In the genomic region with DNA sequence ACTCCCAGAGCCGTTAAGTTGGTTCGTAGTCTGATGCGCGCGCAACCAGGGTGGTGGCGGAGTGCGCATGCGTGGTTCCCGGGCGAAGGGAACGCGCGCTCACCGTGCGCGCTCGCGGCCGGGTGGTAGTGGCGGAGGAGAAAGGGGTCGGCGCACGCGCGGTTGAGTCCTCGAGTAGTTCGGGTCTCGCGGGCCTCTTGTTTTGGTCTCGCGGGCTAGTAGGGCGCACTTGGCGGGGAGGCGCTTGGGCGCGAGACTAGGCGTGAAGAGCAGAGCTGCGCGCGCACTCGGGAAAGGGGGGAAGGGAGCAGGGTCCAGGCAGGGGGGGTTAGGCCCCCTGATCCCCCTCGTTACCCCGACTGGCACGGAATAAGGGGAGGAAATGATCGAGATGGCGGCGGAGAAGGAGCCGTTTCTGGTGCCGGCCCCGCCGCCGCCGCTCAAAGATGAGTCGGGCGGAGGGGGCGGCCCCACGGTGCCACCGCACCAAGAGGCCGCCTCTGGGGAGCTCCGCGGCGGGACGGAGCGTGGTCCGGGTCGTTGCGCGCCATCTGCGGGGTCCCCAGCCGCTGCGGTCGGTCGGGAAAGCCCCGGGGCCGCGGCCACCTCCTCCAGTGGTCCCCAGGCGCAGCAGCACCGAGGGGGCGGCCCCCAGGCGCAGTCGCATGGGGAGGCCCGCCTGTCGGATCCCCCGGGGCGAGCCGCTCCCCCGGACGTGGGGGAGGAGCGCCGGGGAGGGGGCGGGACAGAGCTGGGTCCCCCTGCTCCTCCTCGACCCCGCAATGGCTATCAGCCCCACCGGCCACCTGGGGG, we compare ENCODE assay signal across 1 cellular context.
TF ChIP-seq lines count a peak whose summit lies in the region.

A gene with protein sequence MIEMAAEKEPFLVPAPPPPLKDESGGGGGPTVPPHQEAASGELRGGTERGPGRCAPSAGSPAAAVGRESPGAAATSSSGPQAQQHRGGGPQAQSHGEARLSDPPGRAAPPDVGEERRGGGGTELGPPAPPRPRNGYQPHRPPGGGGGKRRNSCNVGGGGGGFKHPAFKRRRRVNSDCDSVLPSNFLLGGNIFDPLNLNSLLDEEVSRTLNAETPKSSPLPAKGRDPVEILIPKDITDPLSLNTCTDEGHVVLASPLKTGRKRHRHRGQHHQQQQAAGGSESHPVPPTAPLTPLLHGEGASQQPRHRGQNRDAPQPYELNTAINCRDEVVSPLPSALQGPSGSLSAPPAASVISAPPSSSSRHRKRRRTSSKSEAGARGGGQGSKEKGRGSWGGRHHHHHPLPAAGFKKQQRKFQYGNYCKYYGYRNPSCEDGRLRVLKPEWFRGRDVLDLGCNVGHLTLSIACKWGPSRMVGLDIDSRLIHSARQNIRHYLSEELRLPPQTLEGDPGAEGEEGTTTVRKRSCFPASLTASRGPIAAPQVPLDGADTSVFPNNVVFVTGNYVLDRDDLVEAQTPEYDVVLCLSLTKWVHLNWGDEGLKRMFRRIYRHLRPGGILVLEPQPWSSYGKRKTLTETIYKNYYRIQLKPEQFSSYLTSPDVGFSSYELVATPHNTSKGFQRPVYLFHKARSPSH (plus strand): TSS at position 195 of the 813 bp plus-strand sequence. CDS start 188 bp downstream, at position 383.

TF ChIP-seq in SK-N-SH treated with all-trans-retinoic acid at 6 μM for 48 hours, 23 proteins besides CTCF, POLR2A, EP300 and RAD21 (continued from another document):
- TF ChIP-seq, protein P1, sequence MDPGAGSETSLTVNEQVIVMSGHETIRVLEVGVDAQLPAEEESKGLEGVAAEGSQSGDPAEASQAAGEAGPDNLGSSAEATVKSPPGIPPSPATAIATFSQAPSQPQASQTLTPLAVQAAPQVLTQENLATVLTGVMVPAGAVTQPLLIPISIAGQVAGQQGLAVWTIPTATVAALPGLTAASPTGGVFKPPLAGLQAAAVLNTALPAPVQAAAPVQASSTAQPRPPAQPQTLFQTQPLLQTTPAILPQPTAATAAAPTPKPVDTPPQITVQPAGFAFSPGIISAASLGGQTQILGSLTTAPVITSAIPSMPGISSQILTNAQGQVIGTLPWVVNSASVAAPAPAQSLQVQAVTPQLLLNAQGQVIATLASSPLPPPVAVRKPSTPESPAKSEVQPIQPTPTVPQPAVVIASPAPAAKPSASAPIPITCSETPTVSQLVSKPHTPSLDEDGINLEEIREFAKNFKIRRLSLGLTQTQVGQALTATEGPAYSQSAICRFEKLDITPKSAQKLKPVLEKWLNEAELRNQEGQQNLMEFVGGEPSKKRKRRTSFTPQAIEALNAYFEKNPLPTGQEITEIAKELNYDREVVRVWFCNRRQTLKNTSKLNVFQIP (CRISPR knock-in tag; IDR thresholded peaks at IDR 0.05; ENCODE audit: borderline replicate concordance, low read depth) = peak; percentile 65; the same call in 1 of the 2 replicates
- 0 out of 2 replicates have a peak, but pooled peaks have one; percentile 57 for TF ChIP-seq ESRRG (CRISPR knock-in tag; IDR thresholded peaks at IDR 0.05)
- TF ChIP-seq, protein P2, sequence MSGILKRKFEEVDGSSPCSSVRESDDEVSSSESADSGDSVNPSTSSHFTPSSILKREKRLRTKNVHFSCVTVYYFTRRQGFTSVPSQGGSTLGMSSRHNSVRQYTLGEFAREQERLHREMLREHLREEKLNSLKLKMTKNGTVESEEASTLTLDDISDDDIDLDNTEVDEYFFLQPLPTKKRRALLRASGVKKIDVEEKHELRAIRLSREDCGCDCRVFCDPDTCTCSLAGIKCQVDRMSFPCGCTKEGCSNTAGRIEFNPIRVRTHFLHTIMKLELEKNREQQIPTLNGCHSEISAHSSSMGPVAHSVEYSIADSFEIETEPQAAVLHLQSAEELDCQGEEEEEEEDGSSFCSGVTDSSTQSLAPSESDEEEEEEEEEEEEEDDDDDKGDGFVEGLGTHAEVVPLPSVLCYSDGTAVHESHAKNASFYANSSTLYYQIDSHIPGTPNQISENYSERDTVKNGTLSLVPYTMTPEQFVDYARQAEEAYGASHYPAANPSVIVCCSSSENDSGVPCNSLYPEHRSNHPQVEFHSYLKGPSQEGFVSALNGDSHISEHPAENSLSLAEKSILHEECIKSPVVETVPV (CRISPR knock-in tag; IDR thresholded peaks at IDR 0.05) = no peak
- TF ChIP-seq ZFP30 (CRISPR knock-in tag; IDR thresholded peaks at IDR 0.05) = no peak
- TF ChIP-seq, protein P3, sequence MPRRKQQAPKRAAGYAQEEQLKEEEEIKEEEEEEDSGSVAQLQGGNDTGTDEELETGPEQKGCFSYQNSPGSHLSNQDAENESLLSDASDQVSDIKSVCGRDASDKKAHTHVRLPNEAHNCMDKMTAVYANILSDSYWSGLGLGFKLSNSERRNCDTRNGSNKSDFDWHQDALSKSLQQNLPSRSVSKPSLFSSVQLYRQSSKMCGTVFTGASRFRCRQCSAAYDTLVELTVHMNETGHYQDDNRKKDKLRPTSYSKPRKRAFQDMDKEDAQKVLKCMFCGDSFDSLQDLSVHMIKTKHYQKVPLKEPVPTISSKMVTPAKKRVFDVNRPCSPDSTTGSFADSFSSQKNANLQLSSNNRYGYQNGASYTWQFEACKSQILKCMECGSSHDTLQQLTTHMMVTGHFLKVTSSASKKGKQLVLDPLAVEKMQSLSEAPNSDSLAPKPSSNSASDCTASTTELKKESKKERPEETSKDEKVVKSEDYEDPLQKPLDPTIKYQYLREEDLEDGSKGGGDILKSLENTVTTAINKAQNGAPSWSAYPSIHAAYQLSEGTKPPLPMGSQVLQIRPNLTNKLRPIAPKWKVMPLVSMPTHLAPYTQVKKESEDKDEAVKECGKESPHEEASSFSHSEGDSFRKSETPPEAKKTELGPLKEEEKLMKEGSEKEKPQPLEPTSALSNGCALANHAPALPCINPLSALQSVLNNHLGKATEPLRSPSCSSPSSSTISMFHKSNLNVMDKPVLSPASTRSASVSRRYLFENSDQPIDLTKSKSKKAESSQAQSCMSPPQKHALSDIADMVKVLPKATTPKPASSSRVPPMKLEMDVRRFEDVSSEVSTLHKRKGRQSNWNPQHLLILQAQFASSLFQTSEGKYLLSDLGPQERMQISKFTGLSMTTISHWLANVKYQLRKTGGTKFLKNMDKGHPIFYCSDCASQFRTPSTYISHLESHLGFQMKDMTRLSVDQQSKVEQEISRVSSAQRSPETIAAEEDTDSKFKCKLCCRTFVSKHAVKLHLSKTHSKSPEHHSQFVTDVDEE (CRISPR knock-in tag; IDR thresholded peaks at IDR 0.05) = peak; percentile 74; the same call in 1 of the 2 replicates
- peak; percentile 45; the same call in 1 of the 2 replicates for TF ChIP-seq CSDC2 (CRISPR knock-in tag; IDR thresholded peaks at IDR 0.05)
- no peak for TF ChIP-seq OSR1 (CRISPR knock-in tag; IDR thresholded peaks at IDR 0.05)
- TF ChIP-seq ISL1 (CRISPR knock-in tag; IDR thresholded peaks at IDR 0.05) = no peak
